ENCODE assay signal across 18 cellular contexts in genomic region chr6:167508919-167509852, GRCh38.
"Had no signal": no experiment of that assay in that cellular context is flagged by ENCODE, and none has a peak within 500 bp of the region (broad histone marks: within the 10 kb centered on the region; RNA-seq: fewer than 3 reads in every experiment).

No MANE protein-coding gene starts in this region.

- ATAC-seq: left lobe of liver; mucosa of descending colon; naive thymus-derived CD8-positive, alpha-beta T cell; stimulated activated memory B cell treated with anti-CD40 and anti-IgM and Interleukin-4, amounts not matched to agents 10 μg/mL and 1 μg/mL and 100 μg/mL, for 72 hours had no signal

- H3K27ac ChIP-seq: dorsolateral prefrontal cortex, heart left ventricle, right atrium auricular region, stomach had no signal

- FAIRE-seq: frontal cortex, islet of Langerhans had no signal

- H3K9me3 ChIP-seq: heart left ventricle, mucosa of descending colon, right atrium auricular region, stomach had no signal

- H3K36me3 ChIP-seq: heart left ventricle, right atrium auricular region, stomach had no signal

- H3K4me3 ChIP-seq: dorsolateral prefrontal cortex, heart left ventricle, mucosa of descending colon, right atrium auricular region, stomach had no signal

- H3K4me3 Mint-ChIP-seq: naive thymus-derived CD8-positive, alpha-beta T cell; stimulated activated memory B cell treated with anti-CD40 and anti-IgM and Interleukin-4, amounts not matched to agents 10 μg/mL and 1 μg/mL and 100 μg/mL, for 72 hours had no signal

- H3K4me1 Mint-ChIP-seq: stimulated activated memory B cell treated with anti-CD40 and anti-IgM and Interleukin-4, amounts not matched to agents 10 μg/mL and 1 μg/mL and 100 μg/mL, for 72 hours had no signal

- H3K27me3 ChIP-seq: right atrium auricular region had no signal

- H3K4me1 ChIP-seq: right atrium auricular region, stomach had no signal

- DNase-seq: central memory CD4-positive, alpha-beta T cell; cortex of kidney; dorsolateral prefrontal cortex; effector CD8-positive, alpha-beta T cell; heart left ventricle; hypothalamus; kidney glomerular epithelial cell; mucosa of descending colon; naive thymus-derived CD8-positive, alpha-beta T cell; stimulated activated CD4-positive, alpha-beta T cell treated with anti-CD3 and anti-CD28 coated beads, Interleukin-4, amount 100 ng/mL, for 24 hours; stomach; substantia nigra; trophoblast cell had no signal

- H3K36me3 Mint-ChIP-seq: naive thymus-derived CD8-positive, alpha-beta T cell; stimulated activated memory B cell treated with anti-CD40 and anti-IgM and Interleukin-4, amounts not matched to agents 10 μg/mL and 1 μg/mL and 100 μg/mL, for 72 hours had no signal

- H3K27ac Mint-ChIP-seq: stimulated activated memory B cell treated with anti-CD40 and anti-IgM and Interleukin-4, amounts not matched to agents 10 μg/mL and 1 μg/mL and 100 μg/mL, for 72 hours had no signal
